Comparison of ENCODE assay signal across 8 cellular contexts in the genomic region with DNA sequence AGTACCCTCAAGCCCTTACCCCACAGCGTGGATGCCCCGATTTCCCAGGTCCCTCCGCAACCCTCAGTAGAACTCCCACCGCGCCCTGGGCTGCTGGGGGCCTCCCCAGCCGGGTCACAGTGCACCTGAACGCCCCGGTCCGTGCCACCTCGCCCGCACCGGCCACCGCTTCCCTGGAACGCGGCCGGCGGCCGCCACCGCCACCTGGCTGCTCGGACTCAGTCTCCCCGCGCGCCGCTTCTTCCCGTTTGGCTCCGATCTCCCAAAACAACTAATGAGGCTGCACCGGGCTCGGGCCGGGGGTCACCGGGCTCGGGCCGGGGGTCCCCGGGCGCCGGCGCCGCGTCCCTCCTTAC. TPM values are rescaled to one million over a fixed set of nuclear protein-coding genes. Genes with fewer than 3 reads are reported as not detected.
DNase-seq lines count a peak whose midpoint lies in the region; ATAC-seq and TF ChIP-seq lines count a peak whose summit lies in the region.

No MANE protein-coding gene starts in this region.

- no peaks in the 10 kb centered on the region for H3K9me3 Mint-ChIP-seq in endothelial cell (ENCODE audit: unreplicated experiment)

- no peak for TF ChIP-seq EP300 in neural cell (conservative IDR thresholded peaks at IDR 0.05; ENCODE audit: poor library complexity, severe bottlenecking)

- H2AFZ ChIP-seq in neural cell (ENCODE audit: low read depth, low read length): peak overlapping the region; percentile 33

- H3K79me2 ChIP-seq in neural cell (replicated peaks; ENCODE audit: insufficient read depth, low read length): peaks cover 12% of the 10 kb centered on the region

- no peaks in the 10 kb centered on the region for H3F3A ChIP-seq in neural cell (ENCODE audit: insufficient read depth, low read length, poor library complexity, severe bottlenecking)

- DNase-seq in NT2/D1 (ENCODE audit: low read depth, low spot score) (no peak), endothelial cell (ENCODE audit: low spot score) (peak; percentile 18), T1000 (lab: John Stamatoyannopoulos, UW) (no peak), amniotic stem cell (lab: John Stamatoyannopoulos, UW) (no peak)

- H3K9ac ChIP-seq in NT2/D1 (ENCODE audit: insufficient read length, low read depth) (peak overlapping the region; percentile 81), neural cell (ENCODE audit: low read length) (peak overlapping the region; percentile 79)

- H3K27ac ChIP-seq in neural cell (ENCODE audit: low read length): peak overlapping the region; percentile 59

- peaks cover 15% of the 10 kb centered on the region for H3K27me3 Mint-ChIP-seq in endothelial cell (ENCODE audit: unreplicated experiment)

- H3K4me3 ChIP-seq in NT2/D1 (ENCODE audit: insufficient read length, low read depth) (peak overlapping the region; percentile 65), neural cell (ENCODE audit: low read length) (peak overlapping the region; percentile 95)

- H3K4me1 ChIP-seq in NT2/D1 (ENCODE audit: insufficient read depth, insufficient read length): peaks cover 11% of the 10 kb centered on the region

- H3K9me2 ChIP-seq in neural cell (ENCODE audit: insufficient read depth, low read length): no peaks in the 10 kb centered on the region

- TF ChIP-seq CTCF in endothelial cell (IDR thresholded peaks at IDR 0.05; ENCODE audit: unreplicated experiment) (no peak), neural cell (IDR thresholded peaks at IDR 0.05; ENCODE audit: poor library complexity, severe bottlenecking) (peak; percentile 24)

- H3K4me1 Mint-ChIP-seq in endothelial cell (ENCODE audit: unreplicated experiment): peaks cover 11% of the 10 kb centered on the region

- H3K9me3 ChIP-seq in NT2/D1 (ENCODE audit: insufficient read depth, low read length): no peaks in the 10 kb centered on the region
- no peaks in the 10 kb centered on the region for H3K9me3 ChIP-seq in neural cell (ENCODE audit: low read length)

- peak overlapping the region; percentile 84 for H3K4me3 Mint-ChIP-seq in endothelial cell (ENCODE audit: unreplicated experiment)

- no peak for TF ChIP-seq RAD21 in neural cell (conservative IDR thresholded peaks at IDR 0.05)

- no peak overlapping the region for H3K27ac Mint-ChIP-seq in endothelial cell (ENCODE audit: unreplicated experiment)

- H4K20me1 ChIP-seq in neural cell (ENCODE audit: insufficient read depth): no peaks in the 10 kb centered on the region

- H3K36me3 Mint-ChIP-seq in endothelial cell (ENCODE audit: low read depth, unreplicated experiment): no peaks in the 10 kb centered on the region

- H3K36me3 ChIP-seq in NT2/D1 (ENCODE audit: insufficient read depth, insufficient read length, low read length) (no peaks in the 10 kb centered on the region), neural cell (ENCODE audit: insufficient read depth, low read length) (no peaks in the 10 kb centered on the region)

- peak; percentile 4 for ATAC-seq in GM18909 (IDR thresholded peaks at IDR 0.05; ENCODE audit: poor library complexity, unreplicated experiment)
- ATAC-seq in GM18519 (IDR thresholded peaks at IDR 0.05; ENCODE audit: low FRiP score, unreplicated experiment): no peak
- no peak for ATAC-seq in HG03135 (IDR thresholded peaks at IDR 0.05; ENCODE audit: unreplicated experiment)

- H3K4me2 ChIP-seq in neural cell (ENCODE audit: low read length): peak overlapping the region; percentile 77

- H3K27me3 ChIP-seq in NT2/D1 (ENCODE audit: insufficient read depth, insufficient read length) (peaks cover 10% of the 10 kb centered on the region), neural cell (ENCODE audit: insufficient read depth, low read depth, low read length) (no peaks in the 10 kb centered on the region)

TF ChIP-seq in neural cell, 6 proteins besides CTCF, POLR2A, EP300 and RAD21:
- TF ChIP-seq MXI1 (conservative IDR thresholded peaks at IDR 0.05; ENCODE audit: poor library complexity, severe bottlenecking) (peak; percentile 26), TAF1 (IDR thresholded peaks at IDR 0.05; ENCODE audit: low read depth) (no peak)

RNA-seq across cellular contexts. Expression of a gene that starts 1.0 kb away (rescaled TPM):
- 39.2 TPM for total RNA-seq in endothelial cell (ENCODE audit: unreplicated experiment)
- polyA plus RNA-seq in neural cell: 65.0 and 70.9 TPM in 2 replicates
- 47.7 and 63.6 TPM in 2 replicates for polyA minus RNA-seq in neural cell
